In genomic region chr6:105884426-105884825, GRCh38 we compare ENCODE assay signal across 27 cellular contexts.
DNase-seq lines count a peak whose midpoint lies in the region; ATAC-seq and TF ChIP-seq lines count a peak whose summit lies in the region.
"Had no signal": no experiment of that assay in that cellular context is flagged by ENCODE, and none has a peak within 500 bp of the region (broad histone marks: within the 10 kb centered on the region; RNA-seq: fewer than 3 reads in every experiment).

No MANE protein-coding gene starts in this region.

- peaks cover 0 to 7% of the 10 kb centered on the region in 2 donors for H3K27me3 Mint-ChIP-seq in stimulated activated naive B cell treated with anti-CD40 and anti-IgM and Interleukin-4, amounts not matched to agents 10 μg/mL and 1 μg/mL and 100 μg/mL, for 72 hours

- no peaks in the 10 kb centered on the region for H3K9me3 Mint-ChIP-seq in stimulated activated naive B cell treated with anti-CD40 and anti-IgM and Interleukin-4, amounts not matched to agents 10 μg/mL and 1 μg/mL and 100 μg/mL, for 72 hours
- H3K9me3 Mint-ChIP-seq: activated naive CD4-positive, alpha-beta T cell treated with anti-CD3 and anti-CD28 coated beads, Interleukin-2, amount 50 U/mL, for 24 hours; activated T-helper 17 cell treated with anti-CD3 and anti-CD28 coated beads, Interleukin-2, amount 50 U/mL, for 72 hours; CD8-positive, alpha-beta T cell had no signal

- peaks cover 9% of the 10 kb centered on the region for H3K4me1 ChIP-seq in suprapubic skin
- H3K4me1 ChIP-seq: colonic mucosa, esophagus squamous epithelium, psoas muscle had no signal

- H3K27ac Mint-ChIP-seq in stimulated activated naive B cell treated with anti-CD40 and anti-IgM and Interleukin-4, amounts not matched to agents 10 μg/mL and 1 μg/mL and 100 μg/mL, for 72 hours, result peak overlapping the region; percentile 65
- H3K27ac Mint-ChIP-seq: activated naive CD4-positive, alpha-beta T cell treated with anti-CD3 and anti-CD28 coated beads, Interleukin-2, amount 50 U/mL, for 24 hours; activated T-helper 17 cell treated with anti-CD3 and anti-CD28 coated beads, Interleukin-2, amount 50 U/mL, for 72 hours; CD8-positive, alpha-beta T cell; endodermal cell; GM23338 had no signal

- no peak for TF ChIP-seq EP300 in suprapubic skin (IDR thresholded peaks at IDR 0.05)

- POLR2A ChIA-PET in GM10248 (lab: Yijun Ruan, JAX), result interaction anchor here (0.7 kb wide), 1 partner anchor 427 kb away, joined by 5 read pairs; no protein-coding TSS in a partner anchor

- no peak for TF ChIP-seq POLR2A in suprapubic skin (IDR thresholded peaks at IDR 0.05)

- intact Hi-C loops in left cardiac atrium (cut with DNase I), result no loop called here
- intact Hi-C loops in left colon (cut with DNase I, micrococcal nuclease), result no loop called here

- no peak for TF ChIP-seq CTCF in GM10248 (IDR thresholded peaks at IDR 0.05; ENCODE audit: control extremely low read depth, extremely low read depth, low read depth, missing control alignments)
- no peak for TF ChIP-seq CTCF in suprapubic skin (IDR thresholded peaks at IDR 0.05)

- no peak overlapping the region for H3K4me3 Mint-ChIP-seq in stimulated activated naive B cell treated with anti-CD40 and anti-IgM and Interleukin-4, amounts not matched to agents 10 μg/mL and 1 μg/mL and 100 μg/mL, for 72 hours
- H3K4me3 Mint-ChIP-seq: activated naive CD4-positive, alpha-beta T cell treated with anti-CD3 and anti-CD28 coated beads, Interleukin-2, amount 50 U/mL, for 24 hours; activated T-helper 17 cell treated with anti-CD3 and anti-CD28 coated beads, Interleukin-2, amount 50 U/mL, for 72 hours; CD8-positive, alpha-beta T cell; endodermal cell; GM23338 had no signal

- peaks cover 51 to 67% of the 10 kb centered on the region in 2 donors for H3K4me1 Mint-ChIP-seq in stimulated activated naive B cell treated with anti-CD40 and anti-IgM and Interleukin-4, amounts not matched to agents 10 μg/mL and 1 μg/mL and 100 μg/mL, for 72 hours

- CTCF ChIA-PET in GM10248 (lab: Yijun Ruan, JAX), result interaction anchor here (1.5 to 3.5 kb wide), 3 partner anchors 9 to 372 kb away, joined by 3 to 20 read pairs (median 6); no protein-coding TSS in a partner anchor

- H3K36me3 ChIP-seq in suprapubic skin, result no peaks in the 10 kb centered on the region
- H3K36me3 ChIP-seq: colonic mucosa, esophagus squamous epithelium, neutrophil had no signal

- DNase-seq in GM10248 (ENCODE audit: extremely low spot score) (peak; percentile 22), NAMALWA (ENCODE audit: low spot score) (peak; percentile 55), left cardiac atrium (no peak), suprapubic skin (ENCODE audit: low spot score in 2 of 2) (no peak), left colon (no peak)
- DNase-seq in stimulated activated naive B cell treated with anti-CD40 and anti-IgM and Interleukin-4, amounts not matched to agents 10 μg/mL and 1 μg/mL and 100 μg/mL, for 72 hours, result peak; percentile 55
- DNase-seq: activated CD4-positive, alpha-beta T cell treated with anti-CD3 and anti-CD28 coated beads for 48 hours; CD8-positive, alpha-beta T cell; colonic mucosa; DMS53; endodermal cell; esophagus squamous epithelium; GDM1; islet precursor cell; mammary epithelial cell; NCI-H524; psoas muscle; SK-N-SH; substantia nigra; T-helper 2 cell had no signal

- H3K27ac ChIP-seq in suprapubic skin, result no peak overlapping the region
- H3K27ac ChIP-seq: colonic mucosa, KMS-11, neutrophil, psoas muscle had no signal

- H3K9me3 ChIP-seq in suprapubic skin, result no peaks in the 10 kb centered on the region
- H3K9me3 ChIP-seq: colonic mucosa, esophagus squamous epithelium, neutrophil, psoas muscle had no signal

- no peak overlapping the region for H3K4me3 ChIP-seq in suprapubic skin
- H3K4me3 ChIP-seq: colonic mucosa, esophagus squamous epithelium, GM23338, psoas muscle, skin epidermis had no signal

- ATAC-seq in left cardiac atrium, result peak; percentile 12 to 44
- peak; percentile 83 to 92 for ATAC-seq in stimulated activated naive B cell treated with anti-CD40 and anti-IgM and Interleukin-4, amounts not matched to agents 10 μg/mL and 1 μg/mL and 100 μg/mL, for 72 hours (replicated peaks)
- ATAC-seq in left colon, result no peak
- ATAC-seq in GM18520 (IDR thresholded peaks at IDR 0.05; ENCODE audit: unreplicated experiment), result no peak
- ATAC-seq: activated T-helper 17 cell treated with anti-CD3 and anti-CD28 coated beads, Interleukin-2, amount 50 U/mL, for 72 hours; CD8-positive, alpha-beta T cell; GM23338; psoas muscle had no signal

- 81% methylated on average over 7 of the region's 7 CpGs for WGBS in suprapubic skin

- no peaks in the 10 kb centered on the region for H3K36me3 Mint-ChIP-seq in stimulated activated naive B cell treated with anti-CD40 and anti-IgM and Interleukin-4, amounts not matched to agents 10 μg/mL and 1 μg/mL and 100 μg/mL, for 72 hours
- H3K36me3 Mint-ChIP-seq: CD8-positive, alpha-beta T cell had no signal

- no peaks in the 10 kb centered on the region for H3K27me3 ChIP-seq in suprapubic skin
- H3K27me3 ChIP-seq: colonic mucosa, esophagus squamous epithelium, neutrophil had no signal

Comparison
In these comparisons a context has a peak if more than half of its experiments do, and no peak if none do; other contexts are left out.
1. DNase-seq: peak in GM10248 (single experiment), NAMALWA (single experiment) and stimulated activated naive B cell treated with anti-CD40 and anti-IgM and Interleukin-4, amounts not matched to agents 10 μg/mL and 1 μg/mL and 100 μg/mL, for 72 hours (single experiment); none in left cardiac atrium (single experiment), suprapubic skin (0 of 2) and left colon (0 of 2).
2. ATAC-seq: peak in left cardiac atrium (2 of 2) and stimulated activated naive B cell treated with anti-CD40 and anti-IgM and Interleukin-4, amounts not matched to agents 10 μg/mL and 1 μg/mL and 100 μg/mL, for 72 hours (2 of 2); none in left colon (single experiment) and GM18520 (single experiment).